ENCODE assay signal across 15 cellular contexts in genomic region chr14:89587128-89587420, GRCh38.
"Had no signal": no experiment of that assay in that cellular context is flagged by ENCODE, and none has a peak within 500 bp of the region (broad histone marks: within the 10 kb centered on the region; RNA-seq: fewer than 3 reads in every experiment).

No MANE protein-coding gene starts in this region.

- H3K27me3 Mint-ChIP-seq: effector memory CD8-positive, alpha-beta T cell; naive thymus-derived CD8-positive, alpha-beta T cell had no signal

- H3K9me3 Mint-ChIP-seq: effector memory CD8-positive, alpha-beta T cell had no signal

- H3K27me3 ChIP-seq: esophagus muscularis mucosa, gastrocnemius medialis, heart right ventricle, neutrophil, right atrium auricular region, sigmoid colon had no signal

- H3K36me3 ChIP-seq: esophagus muscularis mucosa, gastrocnemius medialis, heart right ventricle, neutrophil, right atrium auricular region, sigmoid colon had no signal

- ATAC-seq: effector memory CD8-positive, alpha-beta T cell; gastrocnemius medialis had no signal

- DNase-seq: effector memory CD8-positive, alpha-beta T cell; heart right ventricle; islet precursor cell; mammary epithelial cell; naive thymus-derived CD8-positive, alpha-beta T cell; sigmoid colon; stimulated activated CD4-positive, alpha-beta T cell treated with anti-CD3 and anti-CD28 coated beads, Interleukin-2, amount 100 ng/mL, for 24 hours; stimulated activated CD4-positive, alpha-beta T cell treated with anti-CD3 and anti-CD28 coated beads, Interleukin-4, amount 100 ng/mL, for 4 hours; stimulated activated naive CD4-positive, alpha-beta T cell treated with Interleukin-2 at 50 U/mL for 16 hours had no signal

- H3K4me3 ChIP-seq: esophagus muscularis mucosa, gastrocnemius medialis, heart right ventricle, right atrium auricular region, sigmoid colon, skin epidermis had no signal

- H3K27ac ChIP-seq: epithelial cell of prostate, esophagus muscularis mucosa, gastrocnemius medialis, neutrophil, right atrium auricular region, sigmoid colon, skin epidermis had no signal

- H3K9me3 ChIP-seq: esophagus muscularis mucosa, gastrocnemius medialis, neutrophil, right atrium auricular region, sigmoid colon had no signal

- H3K4me3 Mint-ChIP-seq: effector memory CD8-positive, alpha-beta T cell had no signal

- H3K4me1 ChIP-seq: right atrium auricular region, sigmoid colon had no signal
